Comparison of ENCODE assay signal across 8 cellular contexts in the genomic region with DNA sequence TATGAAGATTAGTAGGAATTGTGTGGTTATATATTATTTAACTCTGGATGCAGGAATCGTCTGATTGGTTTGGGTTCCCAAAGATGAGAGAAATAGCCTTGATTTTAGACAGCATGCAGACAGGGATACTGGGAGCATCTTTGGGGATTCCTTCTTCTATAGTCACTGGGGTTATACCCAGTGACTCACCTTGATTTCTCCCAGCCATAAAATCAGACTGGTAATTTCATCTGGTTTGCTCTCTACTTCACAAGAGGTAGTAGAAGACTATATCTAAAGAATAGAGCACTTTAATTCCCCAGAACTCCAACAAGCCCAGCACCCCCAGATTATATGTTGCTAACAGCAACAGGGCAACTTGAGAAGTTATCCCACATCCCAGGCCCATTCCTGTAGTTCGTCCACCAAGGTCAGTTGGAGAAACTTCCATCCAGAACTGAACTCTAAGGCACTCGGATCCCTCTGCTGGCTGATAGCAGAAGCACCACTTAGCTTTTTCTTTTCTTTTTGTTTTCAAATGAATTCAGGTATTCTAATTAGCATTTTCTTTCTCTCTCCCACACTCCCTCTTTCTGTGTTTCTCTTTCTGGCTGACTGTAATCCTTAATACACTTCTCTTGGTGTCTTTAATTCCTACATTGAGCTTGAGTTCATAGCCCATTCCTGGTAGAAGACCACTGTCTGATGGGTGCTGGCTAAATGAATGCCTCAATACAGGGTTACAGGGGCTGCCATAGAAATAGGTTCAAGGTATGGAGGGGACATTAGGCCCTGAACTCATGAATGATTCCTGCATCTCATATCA. TPM values are rescaled to one million over a fixed set of nuclear protein-coding genes. Genes with fewer than 3 reads are reported as not detected.
DNase-seq lines count a peak whose midpoint lies in the region; ATAC-seq, FAIRE-seq and TF ChIP-seq lines count a peak whose summit lies in the region.

No MANE protein-coding gene starts in this region.

- peak overlapping the region; percentile 66 for H3K4me3 Mint-ChIP-seq in T-helper 17 cell

- TF ChIP-seq CTCF in D721Med (IDR thresholded peaks at IDR 0.05; ENCODE audit: insufficient read depth, missing control alignments) = peak; percentile 60

- peaks cover 5% of the 10 kb centered on the region for H3K36me3 Mint-ChIP-seq in T-helper 17 cell (ENCODE audit: low read depth)

- ATAC-seq in GM19351 (IDR thresholded peaks at IDR 0.05; ENCODE audit: unreplicated experiment) (peak; percentile 50), T-helper 17 cell (peak; percentile 41)

- DNase-seq in D721Med (ENCODE audit: insufficient read length, low spot score) (no peak), NCI-H1048 (lab: John Stamatoyannopoulos, UW) (peak; percentile 31), T-helper 17 cell (peak in 1 of 3 donors; percentile 27), dermis microvascular lymphatic vessel endothelial cell (ENCODE audit: low read depth in 2 of 2) (peak; percentile 39 to 75), medulla oblongata (ENCODE audit: extremely low spot score) (peak; percentile 87), GM19240 (ENCODE audit: insufficient read length, low spot score) (no peak), occipital lobe (lab: John Stamatoyannopoulos, UW) (no peak)

- peaks cover 42% of the 10 kb centered on the region for H3K4me1 Mint-ChIP-seq in T-helper 17 cell

- no peaks in the 10 kb centered on the region for H3K27me3 Mint-ChIP-seq in T-helper 17 cell

- H3K27ac Mint-ChIP-seq in T-helper 17 cell = peak overlapping the region; percentile 97

- no peak for FAIRE-seq in D721Med (lab: Jason Lieb, UNC)

- no peaks in the 10 kb centered on the region for H3K9me3 ChIP-seq in T-helper 17 cell (ENCODE audit: control insufficient read depth, low read length, poor library complexity, severe bottlenecking)

RNA-seq across cellular contexts. Expression of gene EFHC1, which starts 20.4 kb away (rescaled TPM):
- 1 to 10 TPM; 5.3 to 7.5 TPM for total RNA-seq in T-helper 17 cell
- total RNA-seq in dermis microvascular lymphatic vessel endothelial cell = 5.9 and 7.2 TPM in 2 replicates
- total RNA-seq in occipital lobe = 37.0 TPM

RNA-seq across cellular contexts. Expression of gene PAQR8, which starts 37.8 kb away (rescaled TPM):
- 1 to 10 TPM; 3.6 to 7.7 TPM for total RNA-seq in T-helper 17 cell
- 10.7 and 15.6 TPM in 2 replicates for total RNA-seq in dermis microvascular lymphatic vessel endothelial cell
- total RNA-seq in occipital lobe = 12.8 TPM

Comparison
In these comparisons a context has a peak if more than half of its experiments do, and no peak if none do; other contexts are left out.
1. DNase-seq: peak in NCI-H1048 (single experiment), dermis microvascular lymphatic vessel endothelial cell (2 of 2) and medulla oblongata (single experiment); none in D721Med (single experiment), GM19240 (single experiment) and occipital lobe (single experiment).